ENCODE assay signal across 11 cellular contexts in genomic region chr20:43243672-43244269, GRCh38. TPM values are rescaled to one million over a fixed set of nuclear protein-coding genes. Genes with fewer than 3 reads are reported as not detected.
DNase-seq lines count a peak whose midpoint lies in the region; ATAC-seq and TF ChIP-seq lines count a peak whose summit lies in the region.
"Had no signal": no experiment of that assay in that cellular context is flagged by ENCODE, and none has a peak within 500 bp of the region (broad histone marks: within the 10 kb centered on the region; RNA-seq: fewer than 3 reads in every experiment).

No MANE protein-coding gene starts in this region.

- H2BK5ac ChIP-seq in mesenchymal stem cell (ENCODE audit: low read depth, low read length, poor library complexity, severe bottlenecking), result no peak overlapping the region

- POLR2A ChIA-PET in CD8-positive, alpha-beta memory T cell (lab: Charles Lee), result no interaction called here

- H3K27ac ChIP-seq in KMS-11 (no peak overlapping the region), VCaP (no peak overlapping the region), mesenchymal stem cell (ENCODE audit: low read length, poor library complexity, severe bottlenecking) (no peak overlapping the region)
- H3K27ac ChIP-seq in CD8-positive, alpha-beta memory T cell (ENCODE audit: low read depth, low read length), result no peak overlapping the region

- no peak overlapping the region for H3K27ac Mint-ChIP-seq in nephron progenitor cell
- no peak overlapping the region for H3K27ac Mint-ChIP-seq in T-helper 17 cell
- H3K27ac Mint-ChIP-seq in CD8-positive, alpha-beta memory T cell, result no peak overlapping the region
- H3K27ac Mint-ChIP-seq: stimulated activated effector memory CD8-positive, alpha-beta T cell treated with anti-CD3 and anti-CD28 coated beads, Interleukin-12 subunit alpha, Interleukin-12 subunit beta, amount 100 ng/mL, for 72 hours had no signal

- H3K27me3 Mint-ChIP-seq in nephron progenitor cell (ENCODE audit: low read depth, poor library complexity) (peaks cover 29% of the 10 kb centered on the region), T-helper 17 cell (peaks cover 27% of the 10 kb centered on the region)
- peaks cover 3 to 12% of the 10 kb centered on the region in 2 donors for H3K27me3 Mint-ChIP-seq in CD8-positive, alpha-beta memory T cell

- H2AFZ ChIP-seq in KMS-11 (ENCODE audit: low read depth) (no peak overlapping the region), mesenchymal stem cell (ENCODE audit: low read depth, low read length) (no peak overlapping the region)

- H4K8ac ChIP-seq in mesenchymal stem cell (ENCODE audit: low read length), result no peak overlapping the region

- no peaks in the 10 kb centered on the region for H3K79me1 ChIP-seq in mesenchymal stem cell (replicated peaks; ENCODE audit: low read length, poor library complexity, severe bottlenecking)

- H3K79me2 ChIP-seq in KMS-11 (ENCODE audit: insufficient read depth, low read depth), result no peaks in the 10 kb centered on the region

- H3K9me3 Mint-ChIP-seq in nephron progenitor cell, result peaks cover 4% of the 10 kb centered on the region
- peaks cover 0 to 5% (median 4%) of the 10 kb centered on the region in 5 donors for H3K9me3 Mint-ChIP-seq in CD8-positive, alpha-beta memory T cell
- H3K9me3 Mint-ChIP-seq: stimulated activated effector memory CD8-positive, alpha-beta T cell treated with anti-CD3 and anti-CD28 coated beads, Interleukin-12 subunit alpha, Interleukin-12 subunit beta, amount 100 ng/mL, for 72 hours had no signal

- H3K4me1 Mint-ChIP-seq in nephron progenitor cell, result no peaks in the 10 kb centered on the region
- no peaks in the 10 kb centered on the region for H3K4me1 Mint-ChIP-seq in T-helper 17 cell
- H3K4me1 Mint-ChIP-seq in CD8-positive, alpha-beta memory T cell, result no peaks in the 10 kb centered on the region
- H3K4me1 Mint-ChIP-seq: stimulated activated effector memory CD8-positive, alpha-beta T cell treated with anti-CD3 and anti-CD28 coated beads, Interleukin-12 subunit alpha, Interleukin-12 subunit beta, amount 100 ng/mL, for 72 hours had no signal

- H2BK12ac ChIP-seq in mesenchymal stem cell (ENCODE audit: low read length in 2 of 2), result no peak overlapping the region

- H3K36me3 ChIP-seq in KMS-11 (ENCODE audit: insufficient read depth) (no peaks in the 10 kb centered on the region), mesenchymal stem cell (ENCODE audit: control insufficient read depth in 1 of 2, insufficient read depth in 2 of 2, low read depth in 1 of 2, low read length in 2 of 2) (no peaks in the 10 kb centered on the region)
- H3K36me3 ChIP-seq in CD8-positive, alpha-beta memory T cell (ENCODE audit: insufficient read depth, low read length), result no peaks in the 10 kb centered on the region

- H3K4me2 ChIP-seq in KMS-11 (no peak overlapping the region), mesenchymal stem cell (ENCODE audit: low read length, poor library complexity, severe bottlenecking) (no peak overlapping the region)

- H2AK5ac ChIP-seq in mesenchymal stem cell (ENCODE audit: low read length, severe bottlenecking), result no peak overlapping the region

- H2BK15ac ChIP-seq in mesenchymal stem cell (ENCODE audit: low read depth, poor library complexity, severe bottlenecking), result no peak overlapping the region

- no peak overlapping the region for H2BK120ac ChIP-seq in mesenchymal stem cell (ENCODE audit: low read depth, low read length)

- H4K91ac ChIP-seq in mesenchymal stem cell (ENCODE audit: low read length), result no peak overlapping the region

- H3K9ac ChIP-seq in KMS-11 (no peak overlapping the region), mesenchymal stem cell (ENCODE audit: low read length) (no peak overlapping the region)

- CTCF ChIA-PET in CD8-positive, alpha-beta memory T cell (lab: Charles Lee), result no interaction called here

- H3K9me3 ChIP-seq in T-helper 17 cell (ENCODE audit: control insufficient read depth, low read length, poor library complexity, severe bottlenecking), result no peaks in the 10 kb centered on the region
- no peaks in the 10 kb centered on the region for H3K9me3 ChIP-seq in CD8-positive, alpha-beta memory T cell (ENCODE audit: low read length)
- H3K9me3 ChIP-seq in mesenchymal stem cell (ENCODE audit: control insufficient read depth, low read length), result no peaks in the 10 kb centered on the region

- H4K20me1 ChIP-seq in KMS-11 (ENCODE audit: insufficient read depth), result no peaks in the 10 kb centered on the region

- DNase-seq in D341Med (ENCODE audit: low spot score) (peak; percentile 61), nephron progenitor cell (peak; percentile 7), NCI-H1048 (lab: John Stamatoyannopoulos, UW) (no peak), T-helper 17 cell (no peak), mesenchymal stem cell (no peak)
- no peak for DNase-seq in CD8-positive, alpha-beta memory T cell
- DNase-seq: activated T-cell treated with anti-CD3 and anti-CD28 coated beads, Interleukin-2, amount 50 U/mL, for 48 hours; KG1 had no signal

- H3K18ac ChIP-seq in mesenchymal stem cell (ENCODE audit: low read depth in 1 of 2, low read length in 2 of 2), result no peak overlapping the region

- H3K36me3 Mint-ChIP-seq in nephron progenitor cell (ENCODE audit: low read depth) (no peaks in the 10 kb centered on the region), T-helper 17 cell (ENCODE audit: low read depth) (no peaks in the 10 kb centered on the region)
- H3K36me3 Mint-ChIP-seq in CD8-positive, alpha-beta memory T cell, result no peaks in the 10 kb centered on the region
- H3K36me3 Mint-ChIP-seq: stimulated activated effector memory CD8-positive, alpha-beta T cell treated with anti-CD3 and anti-CD28 coated beads, Interleukin-12 subunit alpha, Interleukin-12 subunit beta, amount 100 ng/mL, for 72 hours had no signal

- H3K4me3 ChIP-seq in KMS-11 (IDR thresholded peaks at IDR 0.05; ENCODE audit: insufficient read depth, low read depth, low read length), result no peak overlapping the region
- no peak overlapping the region for H3K4me3 ChIP-seq in CD8-positive, alpha-beta memory T cell (ENCODE audit: low read length)
- H3K4me3 ChIP-seq in mesenchymal stem cell (ENCODE audit: insufficient read depth in 1 of 2, low read depth in 1 of 2, low read length in 2 of 2), result no peak overlapping the region

- TF ChIP-seq CTCF in KMS-11 (conservative IDR thresholded peaks at IDR 0.05; ENCODE audit: low read depth, low read length) (0 out of 2 replicates have a peak, but pooled peaks have one; percentile 30), VCaP (conservative IDR thresholded peaks at IDR 0.05) (peak; percentile 94), nephron progenitor cell (IDR thresholded peaks at IDR 0.05) (no peak)

- ATAC-seq in T-helper 17 cell, result no peak
- ATAC-seq: stimulated activated effector memory CD8-positive, alpha-beta T cell treated with anti-CD3 and anti-CD28 coated beads, Interleukin-12 subunit alpha, Interleukin-12 subunit beta, amount 100 ng/mL, for 72 hours had no signal

- H3K14ac ChIP-seq in mesenchymal stem cell (ENCODE audit: low read length in 2 of 2), result no peak overlapping the region

- H3K4me3 Mint-ChIP-seq in nephron progenitor cell (no peak overlapping the region), T-helper 17 cell (no peak overlapping the region)
- no peak overlapping the region for H3K4me3 Mint-ChIP-seq in CD8-positive, alpha-beta memory T cell
- H3K4me3 Mint-ChIP-seq: stimulated activated effector memory CD8-positive, alpha-beta T cell treated with anti-CD3 and anti-CD28 coated beads, Interleukin-12 subunit alpha, Interleukin-12 subunit beta, amount 100 ng/mL, for 72 hours had no signal

- H3K4me1 ChIP-seq in KMS-11 (ENCODE audit: low read depth, poor library complexity, severe bottlenecking) (no peaks in the 10 kb centered on the region), mesenchymal stem cell (ENCODE audit: control insufficient read depth, insufficient read depth, low read depth, low read length) (no peaks in the 10 kb centered on the region)
- no peaks in the 10 kb centered on the region for H3K4me1 ChIP-seq in CD8-positive, alpha-beta memory T cell (ENCODE audit: insufficient read depth, low read length)

- no peak overlapping the region for H3K4ac ChIP-seq in mesenchymal stem cell (ENCODE audit: low read depth in 1 of 2, low read length in 2 of 2)

- no peaks in the 10 kb centered on the region for H3K27me3 ChIP-seq in KMS-11 (ENCODE audit: insufficient read depth, low read depth)
- H3K27me3 ChIP-seq in CD8-positive, alpha-beta memory T cell (ENCODE audit: insufficient read depth, low read length, poor library complexity, severe bottlenecking), result no peaks in the 10 kb centered on the region
- peaks cover 0 to 68% of the 10 kb centered on the region in 2 experiments for H3K27me3 ChIP-seq in mesenchymal stem cell (ENCODE audit: control insufficient read depth in 1 of 2, insufficient read depth in 1 of 2, low read length in 2 of 2)

- H3K23ac ChIP-seq in mesenchymal stem cell (ENCODE audit: low read length in 2 of 2), result no peak overlapping the region

- WGBS in mesenchymal stem cell, result 66% methylated on average over 5 of the region's 7 CpGs

RNA-seq across cellular contexts. Expression of gene PTPRT, which starts 54.1 kb away (rescaled TPM):
- total RNA-seq in T-helper 17 cell, result not detected
- not detected for total RNA-seq in CD8-positive, alpha-beta memory T cell
- not detected for polyA plus RNA-seq in CD8-positive, alpha-beta memory T cell
- not detected for polyA plus RNA-seq in mesenchymal stem cell (2013, experiment 1 of 2)
- not detected for polyA plus RNA-seq in mesenchymal stem cell (2013, experiment 2 of 2)

Comparison
In these comparisons a context has a peak if more than half of its experiments do, and no peak if none do; other contexts are left out.
1. DNase-seq: peak in D341Med (single experiment) and nephron progenitor cell (single experiment); none in NCI-H1048 (single experiment), T-helper 17 cell (0 of 3), CD8-positive, alpha-beta memory T cell (0 of 5) and mesenchymal stem cell (single experiment).